In the genomic region with DNA sequence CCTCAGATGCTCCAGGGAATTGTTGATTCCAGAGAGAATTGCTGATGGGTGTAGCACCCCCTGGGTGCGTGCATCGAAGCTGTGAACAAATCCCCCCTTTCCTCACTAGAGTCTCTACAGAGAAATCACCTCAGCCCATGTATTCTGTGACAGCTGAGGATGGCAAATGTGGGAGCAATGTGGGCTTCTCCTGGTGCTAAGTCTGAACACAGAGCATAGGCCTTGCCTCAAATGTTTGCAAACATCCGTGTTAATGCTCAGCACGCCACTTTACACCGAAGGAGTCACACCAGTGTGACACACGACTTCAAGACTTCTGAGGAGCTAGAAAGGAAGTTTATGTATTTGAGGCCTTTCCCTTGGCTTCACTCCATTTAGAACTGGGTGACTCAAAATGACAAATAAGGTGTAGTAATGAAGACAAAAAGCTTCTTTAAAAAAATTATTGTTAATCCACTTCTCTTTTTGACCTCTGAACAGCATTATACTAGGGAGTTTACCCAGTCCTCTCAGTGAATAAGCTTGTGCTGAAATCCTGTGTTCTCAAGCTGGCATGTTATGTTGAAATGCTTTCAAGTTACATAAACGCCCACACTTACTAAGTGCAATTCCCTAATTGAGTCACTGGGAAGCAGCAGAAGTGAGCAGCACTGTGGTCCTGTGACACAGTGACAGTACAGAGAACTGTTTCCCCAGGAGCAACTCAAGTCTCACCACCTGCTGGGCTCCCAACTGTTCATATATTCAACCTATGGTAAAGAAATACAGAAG, we compare ENCODE assay signal across 8 cellular contexts.
DNase-seq lines count a peak whose midpoint lies in the region; ATAC-seq and TF ChIP-seq lines count a peak whose summit lies in the region.

No MANE protein-coding gene starts in this region.

- ATAC-seq in GM19438 (IDR thresholded peaks at IDR 0.05; ENCODE audit: low read depth, unreplicated experiment) (peak; percentile 76), HG03378 (IDR thresholded peaks at IDR 0.05; ENCODE audit: unreplicated experiment) (peak; percentile 90)

- DNase-seq in DMS 273 treated with DMSO at 0.1 percent for 48 hours (lab: John Stamatoyannopoulos, UW) = peak; percentile 50
- DNase-seq in SKM-1 treated with dmso at 0.1 percent for 144 hours (lab: John Stamatoyannopoulos, UW; ENCODE audit: unreplicated experiment) = peak; percentile 59
- DNase-seq in fibroblast of the aortic adventitia (ENCODE audit: low read depth) = peak; percentile 80
- peak; percentile 42 for DNase-seq in occipital lobe (lab: John Stamatoyannopoulos, UW)
- DNase-seq in KG1 (lab: John Stamatoyannopoulos, UW) = no peak
- DNase-seq in DMS153 treated with DMSO at 0.1 percent for 48 hours (lab: John Stamatoyannopoulos, UW; ENCODE audit: unreplicated experiment) = no peak

- TF ChIP-seq CTCF in fibroblast of the aortic adventitia (IDR thresholded peaks at IDR 0.05; ENCODE audit: insufficient read depth, low read length) = peak; percentile 24

- no peak overlapping the region for H3K4me3 ChIP-seq in fibroblast of the aortic adventitia (ENCODE audit: low read depth, low read length)

Comparison
In these comparisons a context has a peak if more than half of its experiments do, and no peak if none do; other contexts are left out.
1. DNase-seq: peak in DMS 273 treated with DMSO at 0.1 percent for 48 hours (single experiment), SKM-1 treated with dmso at 0.1 percent for 144 hours (single experiment), fibroblast of the aortic adventitia (single experiment) and occipital lobe (single experiment); none in KG1 (single experiment) and DMS153 treated with DMSO at 0.1 percent for 48 hours (single experiment).